Comparison of ENCODE assay signal across 1 cellular context in the genomic region with DNA sequence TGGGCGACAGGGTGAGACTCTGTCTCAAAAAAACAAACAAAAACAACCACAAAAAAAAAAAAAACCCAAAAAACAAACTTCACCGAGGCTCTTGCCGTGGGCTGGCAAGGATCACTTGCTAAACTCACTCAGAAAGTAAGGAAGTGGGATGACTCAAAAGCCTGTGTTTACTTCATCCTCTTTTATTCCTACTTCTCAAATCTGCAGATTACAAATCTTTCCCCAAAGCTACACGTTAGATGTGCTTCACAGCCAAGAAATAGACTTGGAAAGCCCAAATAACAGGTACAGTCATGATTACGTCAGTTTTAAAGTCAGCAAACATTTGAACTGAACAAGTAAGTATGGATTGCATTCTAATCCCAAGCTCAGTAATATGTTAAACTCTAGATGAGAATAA.
TF ChIP-seq lines count a peak whose summit lies in the region.

No MANE protein-coding gene starts in this region.

TF ChIP-seq in IMR-90, 13 proteins besides CTCF, POLR2A, EP300 and RAD21 (continued from another document):
- TF ChIP-seq, protein P1, sequence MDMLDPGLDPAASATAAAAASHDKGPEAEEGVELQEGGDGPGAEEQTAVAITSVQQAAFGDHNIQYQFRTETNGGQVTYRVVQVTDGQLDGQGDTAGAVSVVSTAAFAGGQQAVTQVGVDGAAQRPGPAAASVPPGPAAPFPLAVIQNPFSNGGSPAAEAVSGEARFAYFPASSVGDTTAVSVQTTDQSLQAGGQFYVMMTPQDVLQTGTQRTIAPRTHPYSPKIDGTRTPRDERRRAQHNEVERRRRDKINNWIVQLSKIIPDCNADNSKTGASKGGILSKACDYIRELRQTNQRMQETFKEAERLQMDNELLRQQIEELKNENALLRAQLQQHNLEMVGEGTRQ (IDR thresholded peaks at IDR 0.05; ENCODE audit: low read depth, low read length), result no peak
- TF ChIP-seq CHD1 (IDR thresholded peaks at IDR 0.05; ENCODE audit: low read depth, low read length) (no peak), CEBPB (IDR thresholded peaks at IDR 0.05; ENCODE audit: low read depth, low read length) (no peak), ELK1 (IDR thresholded peaks at IDR 0.05; ENCODE audit: borderline replicate concordance, low read depth, low read length) (no peak), SMC3 (IDR thresholded peaks at IDR 0.05; ENCODE audit: low read depth, low read length) (no peak), MXI1 (IDR thresholded peaks at IDR 0.05; ENCODE audit: borderline replicate concordance, low read depth, low read length) (no peak), RFX5 (IDR thresholded peaks at IDR 0.05; ENCODE audit: low read depth, low read length) (no peak), MAZ (IDR thresholded peaks at IDR 0.05; ENCODE audit: borderline replicate concordance, low read depth, low read length) (no peak), BHLHE40 (IDR thresholded peaks at IDR 0.05; ENCODE audit: low read depth, low read length) (no peak), RCOR1 (IDR thresholded peaks at IDR 0.05; ENCODE audit: insufficient replicate concordance, low read length) (no peak), NFE2L2 (IDR thresholded peaks at IDR 0.05; ENCODE audit: low read depth, low read length) (no peak)
